8 cellular contexts compared by ENCODE assay signal in the genomic region with DNA sequence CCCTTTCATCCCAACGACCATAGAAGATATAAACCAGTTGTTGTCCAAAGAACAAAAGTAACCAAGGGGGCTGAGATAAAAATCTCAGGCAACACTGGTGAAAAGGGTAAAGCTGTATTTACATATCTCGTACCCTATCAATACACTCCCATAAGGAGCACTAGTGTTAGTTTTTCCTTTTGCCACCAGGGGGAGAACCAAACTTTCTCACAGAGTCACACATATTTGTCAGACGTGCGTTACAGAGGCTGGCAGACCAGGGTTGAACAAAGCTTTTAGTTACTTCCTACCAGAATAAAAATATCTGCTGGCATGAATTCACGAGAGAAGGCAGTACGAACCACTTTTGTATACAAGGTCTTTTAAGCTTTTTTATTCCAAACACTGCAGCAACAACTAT.
DNase-seq lines count a peak whose midpoint lies in the region; ATAC-seq, FAIRE-seq and TF ChIP-seq lines count a peak whose summit lies in the region.

No MANE protein-coding gene starts in this region.

- H3K23ac ChIP-seq in H1 (ENCODE audit: insufficient read length), result no peak overlapping the region

- H2BK12ac ChIP-seq in H1 (ENCODE audit: low read depth, low read length), result no peak overlapping the region

- DNase-seq in DMS 273 treated with DMSO at 0.1 percent for 48 hours (lab: John Stamatoyannopoulos, UW) (peak; percentile 32), NT2/D1 (ENCODE audit: low read depth, low spot score) (peak; percentile 42), H1 (ENCODE audit: low read depth in 1 of 2, low spot score in 2 of 2) (no peak), mesothelial cell of epicardium (ENCODE audit: low spot score in 2 of 2, unreplicated experiment in 2 of 2) (no peak), GM19238 (ENCODE audit: insufficient read length, low spot score) (no peak)
- no peak for DNase-seq in natural killer cell treated with Interleukin-12 subunit alpha and Interleukin-12 subunit beta and Interleukin-15 and Interleukin-18, amount 100 ng/mL, for 72 hours (ENCODE audit: low spot score)

- no peaks in the 10 kb centered on the region for H3K36me3 ChIP-seq in NT2/D1 (ENCODE audit: insufficient read depth, insufficient read length, low read length)
- H3K36me3 ChIP-seq in H1 (ENCODE audit: control insufficient read depth in 2 of 4, insufficient read depth in 4 of 4, low read length in 3 of 4), result no peaks in the 10 kb centered on the region

- no peak overlapping the region for H2BK120ac ChIP-seq in H1 (replicated peaks; ENCODE audit: low read depth, low read length)

- no peaks in the 10 kb centered on the region for H3K79me1 ChIP-seq in H1 (ENCODE audit: low read depth, low read length)

- TF ChIP-seq RAD21 in H1 (IDR thresholded peaks at IDR 0.05 in 1 of 2, conservative IDR thresholded peaks at IDR 0.05 in 1 of 2; ENCODE audit: low read depth in 2 of 2, low read length in 2 of 2), result peak; percentile 34 to 52; a peak in 3 of 4 replicates

- ATAC-seq in GM18909 (IDR thresholded peaks at IDR 0.05; ENCODE audit: poor library complexity, unreplicated experiment) (peak; percentile 95), HG03175 (IDR thresholded peaks at IDR 0.05; ENCODE audit: unreplicated experiment) (peak; percentile 82)
- no peak for ATAC-seq in natural killer cell treated with Interleukin-12 subunit alpha and Interleukin-12 subunit beta and Interleukin-15 and Interleukin-18, amount 100 ng/mL, for 72 hours

- no peak for TF ChIP-seq POLR2A in H1 (IDR thresholded peaks at IDR 0.05; ENCODE audit: control extremely low read depth in 1 of 2, low read depth in 2 of 2, low read length in 2 of 2)

- no peak overlapping the region for H2BK15ac ChIP-seq in H1 (ENCODE audit: low read length)

- H4K5ac ChIP-seq in H1 (ENCODE audit: insufficient read length, low read depth, low read length), result no peak overlapping the region

- no peak overlapping the region for H3K4me3 ChIP-seq in NT2/D1 (ENCODE audit: insufficient read length, low read depth)
- H3K4me3 ChIP-seq in H1 (ENCODE audit: extremely low read depth in 1 of 4, insufficient read depth in 2 of 4, low read depth in 3 of 4, low read length in 4 of 4), result no peak overlapping the region

- no peak overlapping the region for H2BK5ac ChIP-seq in H1 (ENCODE audit: low read depth, low read length)

- H2BK20ac ChIP-seq in H1 (ENCODE audit: low read length), result no peak overlapping the region

- TF ChIP-seq CTCF in H1 (IDR thresholded peaks at IDR 0.05; ENCODE audit: control extremely low read depth in 1 of 3, insufficient read depth in 1 of 3, low read depth in 1 of 3, low read length in 3 of 3) (peak in 2 of 3 experiments; percentile 37 to 53; a peak in 3 of 4 replicates), mesothelial cell of epicardium (IDR thresholded peaks at IDR 0.05; ENCODE audit: unreplicated experiment) (peak; percentile 68)

- no peak overlapping the region for H2AK5ac ChIP-seq in H1 (ENCODE audit: low read depth, low read length)

- TF ChIP-seq EP300 in H1 (IDR thresholded peaks at IDR 0.05; ENCODE audit: borderline replicate concordance in 1 of 2, low read depth in 2 of 2, low read length in 2 of 2), result no peak

- no peak overlapping the region for H3K4me3 Mint-ChIP-seq in mesothelial cell of epicardium
- H3K4me3 Mint-ChIP-seq in natural killer cell treated with Interleukin-12 subunit alpha and Interleukin-12 subunit beta and Interleukin-15 and Interleukin-18, amount 100 ng/mL, for 72 hours, result no peak overlapping the region

- H3K9ac ChIP-seq in NT2/D1 (ENCODE audit: insufficient read length, low read depth) (no peak overlapping the region), H1 (replicated peaks in 1 of 4; ENCODE audit: extremely low read depth in 1 of 4, low read depth in 3 of 4, low read length in 3 of 4) (no peak overlapping the region)

- H3K23me2 ChIP-seq in H1 (ENCODE audit: low read depth, low read length), result no peaks in the 10 kb centered on the region

- H3K27ac Mint-ChIP-seq in mesothelial cell of epicardium, result no peak overlapping the region
- no peak overlapping the region for H3K27ac Mint-ChIP-seq in natural killer cell treated with Interleukin-12 subunit alpha and Interleukin-12 subunit beta and Interleukin-15 and Interleukin-18, amount 100 ng/mL, for 72 hours

- H3K27me3 Mint-ChIP-seq in mesothelial cell of epicardium (ENCODE audit: low read depth), result no peaks in the 10 kb centered on the region
- H3K27me3 Mint-ChIP-seq in natural killer cell treated with Interleukin-12 subunit alpha and Interleukin-12 subunit beta and Interleukin-15 and Interleukin-18, amount 100 ng/mL, for 72 hours, result peaks cover 0 to 4% of the 10 kb centered on the region in 2 donors

- peaks cover 14% of the 10 kb centered on the region for H3K4me1 Mint-ChIP-seq in mesothelial cell of epicardium
- no peaks in the 10 kb centered on the region for H3K4me1 Mint-ChIP-seq in natural killer cell treated with Interleukin-12 subunit alpha and Interleukin-12 subunit beta and Interleukin-15 and Interleukin-18, amount 100 ng/mL, for 72 hours (ENCODE audit: low read depth in 2 of 2)

- H3K56ac ChIP-seq in H1 (replicated peaks; ENCODE audit: insufficient read length, low read depth, low read length), result no peak overlapping the region

- no peak overlapping the region for H4K8ac ChIP-seq in H1 (ENCODE audit: extremely low read depth, insufficient read depth, low read length)

- H3K27me3 ChIP-seq in NT2/D1 (ENCODE audit: insufficient read depth, insufficient read length) (no peaks in the 10 kb centered on the region), H1 (replicated peaks in 1 of 4; ENCODE audit: control insufficient read depth in 3 of 4, extremely low read depth in 1 of 4, insufficient read depth in 3 of 4, low read length in 3 of 4) (no peaks in the 10 kb centered on the region)

- H3K14ac ChIP-seq in H1 (ENCODE audit: insufficient read length), result no peak overlapping the region

- H3K27ac ChIP-seq in H1 (ENCODE audit: low read depth, low read length), result no peak overlapping the region

- FAIRE-seq in H1 (lab: Jason Lieb, UNC), result peak; percentile 69

- H2AFZ ChIP-seq in H1 (ENCODE audit: low read length), result no peak overlapping the region

- no peak overlapping the region for H3K18ac ChIP-seq in H1 (ENCODE audit: extremely low read depth, low read length)

- CTCF ChIA-PET in H1 (lab: Charles Lee; ENCODE audit: partially characterized antibody), result interaction anchor here (0.9 to 2.3 kb wide), 25 partner anchors 8 to 302 kb away, joined by 3 to 15 read pairs (median 3); no protein-coding TSS in a partner anchor

- H3K9me3 ChIP-seq in NT2/D1 (ENCODE audit: insufficient read depth, low read length) (0 out of 2 replicates have a peak, but pooled peaks cover 6% of the 10 kb centered on the region), H1 (ENCODE audit: insufficient read depth in 2 of 2, low read depth in 1 of 2, low read length in 1 of 2) (no peaks in the 10 kb centered on the region)

- peaks cover 27% of the 10 kb centered on the region for H3K9me3 Mint-ChIP-seq in mesothelial cell of epicardium
- H3K9me3 Mint-ChIP-seq in natural killer cell treated with Interleukin-12 subunit alpha and Interleukin-12 subunit beta and Interleukin-15 and Interleukin-18, amount 100 ng/mL, for 72 hours, result no peaks in the 10 kb centered on the region

- H3K4me1 ChIP-seq in NT2/D1 (ENCODE audit: insufficient read depth, insufficient read length) (no peaks in the 10 kb centered on the region), H1 (replicated peaks in 1 of 4; ENCODE audit: control insufficient read depth in 3 of 4, insufficient read depth in 4 of 4, low read length in 3 of 4) (no peaks in the 10 kb centered on the region)

- no peaks in the 10 kb centered on the region for H3K79me2 ChIP-seq in H1 (ENCODE audit: control insufficient read depth in 1 of 2, insufficient read depth in 2 of 2, low read length in 2 of 2)

- no peak overlapping the region for H3K4me2 ChIP-seq in H1 (ENCODE audit: insufficient read depth in 1 of 2, low read depth in 2 of 2, low read length in 2 of 2)

- 41% methylated on average over 6 of the region's 6 CpGs; no CpG with 5 or more reads in 1 of the 2 experiments for WGBS in H1 (ENCODE audit: extremely low coverage in 1 of 2, insufficient coverage in 1 of 2, insufficient read length in 1 of 2, insufficient replicate concordance in 2 of 2, low coverage in 1 of 2, low lambda C conversion rate in 2 of 2, missing lambda C conversion rate in 1 of 2), 2 experiments

- H4K20me1 ChIP-seq in H1 (replicated peaks in 1 of 2; ENCODE audit: control insufficient read depth in 1 of 2, insufficient read depth in 2 of 2, low read length in 2 of 2), result no peaks in the 10 kb centered on the region

- H4K91ac ChIP-seq in H1 (replicated peaks; ENCODE audit: insufficient read length, low read length), result no peak overlapping the region

- no peak overlapping the region for H3K4ac ChIP-seq in H1 (replicated peaks; ENCODE audit: insufficient read length, low read depth, low read length)

- no peaks in the 10 kb centered on the region for H3K36me3 Mint-ChIP-seq in mesothelial cell of epicardium
- no peaks in the 10 kb centered on the region for H3K36me3 Mint-ChIP-seq in natural killer cell treated with Interleukin-12 subunit alpha and Interleukin-12 subunit beta and Interleukin-15 and Interleukin-18, amount 100 ng/mL, for 72 hours

- POLR2A ChIA-PET in H1 (lab: Charles Lee; ENCODE audit: partially characterized antibody), result no interaction called here

TF ChIP-seq in H1, 55 proteins besides CTCF, POLR2A, EP300 and RAD21:
- no peak for TF ChIP-seq KDM1A (IDR thresholded peaks at IDR 0.05; ENCODE audit: borderline replicate concordance, low read length)
- TF ChIP-seq SIX5 (IDR thresholded peaks at IDR 0.05; ENCODE audit: low read depth, low read length), result no peak
- TF ChIP-seq BCL11A (IDR thresholded peaks at IDR 0.05; ENCODE audit: low read depth in 2 of 2, low read length in 2 of 2), result no peak
- TF ChIP-seq RBBP5 (IDR thresholded peaks at IDR 0.05; ENCODE audit: borderline replicate concordance, low read depth, low read length), result no peak
- no peak for TF ChIP-seq KDM4A (IDR thresholded peaks at IDR 0.05; ENCODE audit: low read depth, low read length, severe bottlenecking)
- no peak for TF ChIP-seq ZNF274 (IDR thresholded peaks at IDR 0.05; ENCODE audit: borderline replicate concordance, extremely low read depth, low read length)
- TF ChIP-seq, protein P1, sequence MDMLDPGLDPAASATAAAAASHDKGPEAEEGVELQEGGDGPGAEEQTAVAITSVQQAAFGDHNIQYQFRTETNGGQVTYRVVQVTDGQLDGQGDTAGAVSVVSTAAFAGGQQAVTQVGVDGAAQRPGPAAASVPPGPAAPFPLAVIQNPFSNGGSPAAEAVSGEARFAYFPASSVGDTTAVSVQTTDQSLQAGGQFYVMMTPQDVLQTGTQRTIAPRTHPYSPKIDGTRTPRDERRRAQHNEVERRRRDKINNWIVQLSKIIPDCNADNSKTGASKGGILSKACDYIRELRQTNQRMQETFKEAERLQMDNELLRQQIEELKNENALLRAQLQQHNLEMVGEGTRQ (IDR thresholded peaks at IDR 0.05; ENCODE audit: low read length), result no peak
- TF ChIP-seq MAFK (IDR thresholded peaks at IDR 0.05; ENCODE audit: low read depth, low read length), result no peak
- TF ChIP-seq EZH2 (IDR thresholded peaks at IDR 0.05; ENCODE audit: low read depth, low read length, severe bottlenecking), result no peak
TF ChIP-seq in H1: peak in this region for 0.

Comparison
In these comparisons a context has a peak if more than half of its experiments do, and no peak if none do; other contexts are left out.
1. DNase-seq: peak in DMS 273 treated with DMSO at 0.1 percent for 48 hours (single experiment) and NT2/D1 (single experiment); none in H1 (0 of 2), mesothelial cell of epicardium (0 of 2), GM19238 (single experiment) and natural killer cell treated with Interleukin-12 subunit alpha and Interleukin-12 subunit beta and Interleukin-15 and Interleukin-18, amount 100 ng/mL, for 72 hours (single experiment).
2. ATAC-seq: peak in GM18909 (single experiment) and HG03175 (single experiment); none in natural killer cell treated with Interleukin-12 subunit alpha and Interleukin-12 subunit beta and Interleukin-15 and Interleukin-18, amount 100 ng/mL, for 72 hours (0 of 2).